In the genomic region with DNA sequence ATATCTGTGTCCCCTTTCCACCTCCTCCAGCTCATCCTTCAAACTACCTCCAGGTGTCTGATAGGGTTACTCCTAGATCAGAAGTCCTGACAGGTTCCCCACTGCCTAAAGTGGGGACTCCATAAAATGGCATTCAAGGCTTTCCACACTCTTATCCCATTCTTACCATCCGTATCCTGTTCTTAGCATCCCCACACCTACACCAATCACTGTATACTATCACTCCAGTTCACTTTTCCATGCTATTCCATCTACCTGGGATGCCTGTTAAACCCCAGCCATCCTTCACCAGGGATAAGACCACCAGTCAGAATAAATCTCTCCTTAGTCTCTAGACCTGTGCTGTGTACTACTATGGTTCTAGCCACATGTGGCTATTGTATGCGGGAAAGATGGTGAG, we compare ENCODE assay signal across 1 cellular context.
TF ChIP-seq lines count a peak whose summit lies in the region.

No MANE protein-coding gene starts in this region.

TF ChIP-seq in HepG2, 621 proteins besides CTCF, POLR2A, EP300 and RAD21:
- no peak for TF ChIP-seq ZNF260 (CRISPR knock-in tag; IDR thresholded peaks at IDR 0.05; ENCODE audit: borderline replicate concordance, low read depth)
- no peak for TF ChIP-seq ZSCAN30 (CRISPR knock-in tag; IDR thresholded peaks at IDR 0.05)
